ENCODE assay signal across 8 cellular contexts in genomic region chr19:3450796-3451411, GRCh38. TPM values are rescaled to one million over a fixed set of nuclear protein-coding genes. Genes with fewer than 3 reads are reported as not detected.
DNase-seq lines count a peak whose midpoint lies in the region; ATAC-seq and TF ChIP-seq lines count a peak whose summit lies in the region.

No MANE protein-coding gene starts in this region.

- intact Hi-C loops in Right ventricle myocardium superior (cut with DNase I), result no loop called here

- no peaks in the 10 kb centered on the region for H3K27me3 ChIP-seq in skeletal muscle satellite cell (ENCODE audit: control insufficient read depth, insufficient read depth, low read length)

- H3K4me1 ChIP-seq in skeletal muscle satellite cell (ENCODE audit: control insufficient read depth, insufficient read depth, low read length), result peaks cover 12% of the 10 kb centered on the region

- peak; percentile 63 for DNase-seq in GOT3 (lab: John Stamatoyannopoulos, UW)
- peak; percentile 75 for DNase-seq in Right ventricle myocardium superior
- no peak for DNase-seq in NCI-H526 (lab: John Stamatoyannopoulos, UW)

- H3K4me2 ChIP-seq in skeletal muscle satellite cell (ENCODE audit: low read length), result peak overlapping the region; percentile 31

- no peaks in the 10 kb centered on the region for H3K9me3 ChIP-seq in skeletal muscle satellite cell (replicated peaks; ENCODE audit: low read length)

- H3K36me3 ChIP-seq in skeletal muscle satellite cell (ENCODE audit: insufficient read depth, low read length), result peaks cover 72% of the 10 kb centered on the region

- ATAC-seq in SK-N-SH treated with all-trans-retinoic acid at 6 μM for 48 hours, result peak; percentile 93
- peak; percentile 69 for ATAC-seq in Right ventricle myocardium superior (ENCODE audit: poor library complexity)
- ATAC-seq in GM21367 (IDR thresholded peaks at IDR 0.05; ENCODE audit: unreplicated experiment), result no peak
- no peak for ATAC-seq in HG02840 (IDR thresholded peaks at IDR 0.05; ENCODE audit: low FRiP score, unreplicated experiment)
- ATAC-seq in HG02763 (IDR thresholded peaks at IDR 0.05; ENCODE audit: unreplicated experiment), result no peak

- no peak overlapping the region for H3K4me3 ChIP-seq in skeletal muscle satellite cell (ENCODE audit: low read length)

- peak overlapping the region; percentile 85 for H3K9ac ChIP-seq in skeletal muscle satellite cell (ENCODE audit: low read depth, low read length)

TF ChIP-seq in SK-N-SH treated with all-trans-retinoic acid at 6 μM for 48 hours, 23 proteins besides CTCF, POLR2A, EP300 and RAD21:
- peak; percentile 15; the same call in 1 of the 2 replicates for TF ChIP-seq ZC3H10 (CRISPR knock-in tag; IDR thresholded peaks at IDR 0.05)
- peak; percentile 78 for TF ChIP-seq CREB5 (CRISPR knock-in tag; IDR thresholded peaks at IDR 0.05; ENCODE audit: low read depth)
- TF ChIP-seq GLIS3 (CRISPR knock-in tag; IDR thresholded peaks at IDR 0.05), result no peak
- TF ChIP-seq ZFP30 (CRISPR knock-in tag; IDR thresholded peaks at IDR 0.05), result no peak
- no peak for TF ChIP-seq BACH2 (CRISPR knock-in tag; IDR thresholded peaks at IDR 0.05; ENCODE audit: borderline replicate concordance)
- TF ChIP-seq ARNTL (CRISPR knock-in tag; IDR thresholded peaks at IDR 0.05; ENCODE audit: borderline replicate concordance, low read depth), result no peak
- no peak for TF ChIP-seq OSR1 (CRISPR knock-in tag; IDR thresholded peaks at IDR 0.05)

RNA-seq across cellular contexts. Expression of gene SMIM24, which starts 29.4 kb away (rescaled TPM):
- not detected for total RNA-seq in Right ventricle myocardium superior
- total RNA-seq in skeletal muscle satellite cell (2012; rRNA removed), result not detected in 2 replicates

RNA-seq across cellular contexts. Expression of gene SMIM44, which starts 32.3 kb away (rescaled TPM):
- not detected for total RNA-seq in Right ventricle myocardium superior
- not detected in 2 replicates for total RNA-seq in skeletal muscle satellite cell (2012; rRNA removed)

RNA-seq across cellular contexts. Expression of gene DOHH, which starts 49.6 kb away (rescaled TPM):
- total RNA-seq in Right ventricle myocardium superior, result 10.5 TPM
- total RNA-seq in skeletal muscle satellite cell (2012; rRNA removed), result 14.2 and 15.1 TPM in 2 replicates

RNA-seq across cellular contexts. Expression of gene FZR1, which starts 55.2 kb away (rescaled TPM):
- 19.0 TPM for total RNA-seq in Right ventricle myocardium superior
- total RNA-seq in skeletal muscle satellite cell (2012; rRNA removed), result 34.5 and 42.4 TPM in 2 replicates

Comparison
In these comparisons a context has a peak if more than half of its experiments do, and no peak if none do; other contexts are left out.
1. DNase-seq: peak in GOT3 (single experiment) and Right ventricle myocardium superior (single experiment); none in NCI-H526 (0 of 2).
2. ATAC-seq: peak in SK-N-SH treated with all-trans-retinoic acid at 6 μM for 48 hours (single experiment) and Right ventricle myocardium superior (single experiment); none in GM21367 (single experiment), HG02840 (single experiment) and HG02763 (single experiment).